Comparison of ENCODE assay signal across 7 cellular contexts in genomic region chr2:26504002-26504401, GRCh38. TPM values are rescaled to one million over a fixed set of nuclear protein-coding genes. Genes with fewer than 3 reads are reported as not detected.
DNase-seq lines count a peak whose midpoint lies in the region; ATAC-seq and TF ChIP-seq lines count a peak whose summit lies in the region.

No MANE protein-coding gene starts in this region.

- H3K27me3 ChIP-seq in dorsolateral prefrontal cortex, result peaks cover 0 to 3% (median 0%) of the 10 kb centered on the region in 45 donors

- peak overlapping the region; percentile 70 for H3K4me3 Mint-ChIP-seq in progenitor cell of endocrine pancreas (ENCODE audit: low read depth)

- H3K9me3 Mint-ChIP-seq in progenitor cell of endocrine pancreas (ENCODE audit: low read depth), result no peaks in the 10 kb centered on the region

- no peak for TF ChIP-seq CTCF in GM12864 (IDR thresholded peaks at IDR 0.05; ENCODE audit: low read depth, low read length, missing control alignments)
- TF ChIP-seq CTCF in dorsolateral prefrontal cortex (IDR thresholded peaks at IDR 0.05 in 54 of 56, conservative IDR thresholded peaks at IDR 0.05 in 2 of 56; ENCODE audit: low read depth in 1 of 56, partially characterized antibody in 56 of 56), result no peak
- TF ChIP-seq CTCF in progenitor cell of endocrine pancreas (IDR thresholded peaks at IDR 0.05; ENCODE audit: unreplicated experiment), result no peak

- intact Hi-C loops in dorsolateral prefrontal cortex (cut with DNase I), result no loop called here

- ATAC-seq in GM21619 (IDR thresholded peaks at IDR 0.05; ENCODE audit: unreplicated experiment), result no peak
- no peak for ATAC-seq in GM18498 (IDR thresholded peaks at IDR 0.05; ENCODE audit: unreplicated experiment)

- peak overlapping the region in 4 of 59 donors; percentile 46 to 71 (median 66) for H3K27ac ChIP-seq in dorsolateral prefrontal cortex

- no peak overlapping the region for H3K27ac Mint-ChIP-seq in progenitor cell of endocrine pancreas

- H3K4me1 Mint-ChIP-seq in progenitor cell of endocrine pancreas (ENCODE audit: low read depth), result peaks cover 1% of the 10 kb centered on the region

- H3K36me3 Mint-ChIP-seq in progenitor cell of endocrine pancreas (ENCODE audit: insufficient read depth), result no peaks in the 10 kb centered on the region

- peaks cover 39% of the 10 kb centered on the region for H3K27me3 Mint-ChIP-seq in progenitor cell of endocrine pancreas

- DNase-seq in GM12864 (ENCODE audit: low read depth) (no peak), NCI-H146 treated with DMSO at 0.1 percent for 48 hours (lab: John Stamatoyannopoulos, UW; ENCODE audit: unreplicated experiment) (peak; percentile 29), dorsolateral prefrontal cortex (peak in 1 of 10 donors; percentile 45), progenitor cell of endocrine pancreas (ENCODE audit: low spot score, unreplicated experiment) (no peak), GDM1 (lab: John Stamatoyannopoulos, UW) (no peak)

- H3K4me3 ChIP-seq in GM12864 (ENCODE audit: low read depth, low read length) (peak overlapping the region; percentile 40; the same call in 1 of the 2 replicates), dorsolateral prefrontal cortex (peak overlapping the region in 54 of 59 donors; percentile 11 to 69 (median 52))

RNA-seq across cellular contexts. Expression of gene OTOF, which starts 26.1 kb away (rescaled TPM):
- total RNA-seq in dorsolateral prefrontal cortex, result 1 to 10 TPM in 105 of 120 experiments, under 1 TPM in 15; 0.56 to 7.5 (median 1.5) TPM
- total RNA-seq in progenitor cell of endocrine pancreas, result 0.11 and 0.22 TPM in 2 replicates
